In the genomic region with DNA sequence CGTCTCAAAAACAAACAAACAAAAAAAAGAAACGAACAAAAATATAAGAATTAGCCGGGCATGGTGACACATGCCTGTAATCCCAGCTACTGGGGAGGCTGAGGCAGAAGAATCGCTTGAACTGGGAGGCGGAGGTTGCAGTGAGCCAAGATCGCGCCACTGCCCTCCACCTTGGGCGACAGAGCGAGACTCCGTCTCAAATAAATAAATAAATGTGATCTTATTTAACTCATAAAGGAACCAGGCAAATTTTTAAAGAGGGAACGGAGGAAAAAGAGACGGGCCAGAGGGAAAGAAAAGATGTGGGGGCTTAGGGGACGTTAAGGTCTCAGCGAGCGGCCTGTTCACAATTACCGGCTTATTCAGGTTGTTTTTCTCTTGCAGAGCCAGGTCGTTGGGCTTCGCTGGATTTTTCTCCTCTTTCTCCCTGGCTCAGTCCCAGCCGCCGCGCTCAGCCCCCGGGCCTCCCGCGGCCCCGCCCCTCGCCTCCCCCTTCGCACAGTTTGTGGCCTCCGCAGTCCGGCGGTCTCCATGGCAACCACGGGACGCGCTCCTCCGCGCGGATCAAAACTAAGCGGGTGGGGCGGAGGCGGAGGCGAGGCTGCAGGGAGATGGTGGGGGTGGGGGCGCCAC, we compare ENCODE assay signal across 8 cellular contexts. TPM values are rescaled to one million over a fixed set of nuclear protein-coding genes. Genes with fewer than 3 reads are reported as not detected.
DNase-seq lines count a peak whose midpoint lies in the region; ATAC-seq and TF ChIP-seq lines count a peak whose summit lies in the region.

No MANE protein-coding gene starts in this region.

- no peaks in the 10 kb centered on the region for H3K9me2 ChIP-seq in hepatocyte (replicated peaks; ENCODE audit: insufficient read depth)

- no peak overlapping the region for H3K4me3 Mint-ChIP-seq in activated T-cell treated with anti-CD3 and anti-CD28 coated beads, Interleukin-2, amount 50 U/mL, for 24 hours

- H3K4me1 ChIP-seq in ascending aorta (peaks cover 4 to 16% of the 10 kb centered on the region in 2 donors), hepatocyte (ENCODE audit: insufficient read depth) (peaks cover 29% of the 10 kb centered on the region)

- H3K27me3 ChIP-seq in ascending aorta (no peaks in the 10 kb centered on the region), hepatocyte (no peaks in the 10 kb centered on the region)

- peak overlapping the region; percentile 62 to 73 for H3K27ac ChIP-seq in ascending aorta
- H3K27ac ChIP-seq in hepatocyte, result peak overlapping the region; percentile 77

- DNase-seq in activated T-cell treated with anti-CD3 and anti-CD28 coated beads, Interleukin-2, amount 50 U/mL, for 1 hour, result peak; percentile 40
- no peak for DNase-seq in activated T-cell treated with anti-CD3 and anti-CD28 coated beads, Interleukin-2, amount 50 U/mL, for 24 hours
- peak; percentile 78 for DNase-seq in NCI-H2196 treated with DMSO at 0.1 percent for 48 hours (lab: John Stamatoyannopoulos, UW; ENCODE audit: unreplicated experiment)
- peak in 1 of 2 donors; percentile 94 for DNase-seq in ascending aorta (ENCODE audit: low spot score in 2 of 2)
- DNase-seq in hepatocyte (ENCODE audit: low spot score), result peak; percentile 97
- peak; percentile 82 for DNase-seq in renal cortical epithelial cell (ENCODE audit: low read depth)

- no peak for ATAC-seq in GM21381 (IDR thresholded peaks at IDR 0.05; ENCODE audit: unreplicated experiment)
- ATAC-seq in HG02840 (IDR thresholded peaks at IDR 0.05; ENCODE audit: low FRiP score, unreplicated experiment), result no peak

- H3K27ac Mint-ChIP-seq in activated T-cell treated with anti-CD3 and anti-CD28 coated beads, Interleukin-2, amount 50 U/mL, for 24 hours, result no peak overlapping the region

- H3K4me3 ChIP-seq in ascending aorta, result peak overlapping the region; percentile 37 to 61
- H3K4me3 ChIP-seq in hepatocyte, result peak overlapping the region; percentile 5

- WGBS in hepatocyte (ENCODE audit: low lambda C conversion rate, missing lambda C conversion rate), result 5% methylated on average over 38 of the region's 41 CpGs

- intact Hi-C loops in ascending aorta (cut with DNase I), result no loop called here

- H3K4me1 Mint-ChIP-seq in activated T-cell treated with anti-CD3 and anti-CD28 coated beads, Interleukin-2, amount 50 U/mL, for 24 hours (ENCODE audit: low read depth), result peaks cover 9% of the 10 kb centered on the region

- no peaks in the 10 kb centered on the region for H3K9me3 Mint-ChIP-seq in activated T-cell treated with anti-CD3 and anti-CD28 coated beads, Interleukin-2, amount 50 U/mL, for 24 hours

- TF ChIP-seq CTCF in ascending aorta (IDR thresholded peaks at IDR 0.05) (no peak), hepatocyte (IDR thresholded peaks at IDR 0.05; ENCODE audit: poor library complexity) (no peak)

- peak overlapping the region; percentile 56 for H2AFZ ChIP-seq in hepatocyte

- H3K79me2 ChIP-seq in hepatocyte, result peaks cover 20% of the 10 kb centered on the region

- peak overlapping the region; percentile 74 for H3K4me2 ChIP-seq in hepatocyte

- H3K9me3 ChIP-seq in ascending aorta (no peaks in the 10 kb centered on the region), hepatocyte (ENCODE audit: low read depth) (no peaks in the 10 kb centered on the region)

- no peaks in the 10 kb centered on the region for H3K36me3 ChIP-seq in ascending aorta
- H3K36me3 ChIP-seq in hepatocyte (replicated peaks; ENCODE audit: insufficient read depth, low read depth), result no peaks in the 10 kb centered on the region

- no peaks in the 10 kb centered on the region for H3K36me3 Mint-ChIP-seq in activated T-cell treated with anti-CD3 and anti-CD28 coated beads, Interleukin-2, amount 50 U/mL, for 24 hours (ENCODE audit: low read depth)

- H3K27me3 Mint-ChIP-seq in activated T-cell treated with anti-CD3 and anti-CD28 coated beads, Interleukin-2, amount 50 U/mL, for 24 hours, result peaks cover 91% of the 10 kb centered on the region

- peaks cover 7% of the 10 kb centered on the region for H4K20me1 ChIP-seq in hepatocyte (ENCODE audit: insufficient read depth, poor library complexity, severe bottlenecking)

RNA-seq across cellular contexts. Expression of gene CCDC8, which starts 2.8 kb away (rescaled TPM):
- total RNA-seq in ascending aorta (10.0 TPM), hepatocyte (36.4 and 51.7 TPM in 2 replicates), renal cortical epithelial cell (14.1 and 30.7 TPM in 2 replicates)
- polyA plus RNA-seq in hepatocyte, result 46.8 and 55.9 TPM in 2 replicates

RNA-seq across cellular contexts. Expression of gene PNMA8C, which starts 12.5 kb away (rescaled TPM):
- 0.53 TPM for total RNA-seq in ascending aorta
- 0.27 TPM in 1 of 2 replicates, not detected in the other for total RNA-seq in hepatocyte
- polyA plus RNA-seq in hepatocyte, result not detected in 2 replicates
- not detected in 2 replicates for total RNA-seq in renal cortical epithelial cell

RNA-seq across cellular contexts. Expression of gene PNMA8A, which starts 55.2 kb away (rescaled TPM):
- total RNA-seq in ascending aorta (0.53 TPM), hepatocyte (11.2 and 11.4 TPM in 2 replicates), renal cortical epithelial cell (1.2 and 15.4 TPM in 2 replicates)
- 5.5 and 6.4 TPM in 2 replicates for polyA plus RNA-seq in hepatocyte
